ENCODE assay signal across 8 cellular contexts in the genomic region with DNA sequence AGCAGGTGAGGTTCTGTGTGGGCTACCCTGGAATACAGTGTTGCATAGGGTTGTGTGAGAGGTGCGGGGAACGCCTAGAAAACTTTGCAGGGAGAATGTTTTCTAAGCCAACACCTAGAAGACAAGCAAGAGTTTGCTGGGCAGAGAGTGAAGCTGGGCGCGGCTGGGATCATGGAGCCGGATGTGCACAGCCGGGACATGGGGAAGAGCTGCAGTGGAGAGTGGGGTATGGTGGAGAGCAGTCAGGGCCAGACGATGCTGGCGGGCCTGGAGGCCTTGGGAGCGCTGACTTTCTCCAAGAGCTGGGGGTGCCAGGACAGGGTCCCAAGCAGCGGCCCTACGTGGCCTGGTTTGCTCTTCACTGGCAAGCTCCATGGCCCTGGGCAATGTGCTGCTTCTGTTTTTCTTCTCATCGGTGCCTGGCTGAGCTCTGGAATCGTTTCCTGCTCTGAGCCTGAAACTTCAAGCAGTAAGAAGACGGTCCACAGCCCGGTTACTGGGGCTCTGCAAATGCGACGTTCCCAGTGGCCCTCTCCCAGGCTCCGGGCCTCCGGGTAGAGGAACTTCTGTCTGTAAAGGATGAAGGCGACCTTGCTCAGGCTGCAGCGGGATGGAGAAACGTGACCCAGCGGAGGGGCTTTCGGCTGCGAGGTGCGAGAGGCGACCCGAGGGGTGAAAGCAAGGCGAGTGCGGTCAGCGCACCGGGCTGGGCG. TPM values are rescaled to one million over a fixed set of nuclear protein-coding genes. Genes with fewer than 3 reads are reported as not detected.
DNase-seq lines count a peak whose midpoint lies in the region; ATAC-seq, FAIRE-seq and TF ChIP-seq lines count a peak whose summit lies in the region.

No MANE protein-coding gene starts in this region.

- H3K4me3 ChIP-seq in Jurkat, Clone E6-1 (ENCODE audit: low read length), result peak overlapping the region; percentile 69

- DNase-seq in DMS153 (lab: John Stamatoyannopoulos, UW), result peak; percentile 44
- no peak for DNase-seq in Jurkat, Clone E6-1 (ENCODE audit: low read depth, low spot score)
- DNase-seq in activated naive CD8-positive, alpha-beta T cell treated with anti-CD3 and anti-CD28 coated beads, Interleukin-2, amount 10 ng/mL, durations not matched to agents 7 days and 5 days, result no peak
- peak; percentile 74 for DNase-seq in left ventricle myocardium superior
- no peak for DNase-seq in progenitor cell of endocrine pancreas (ENCODE audit: low spot score, unreplicated experiment)
- DNase-seq in HTR-8/SVneo (ENCODE audit: insufficient read length, low spot score), result no peak
- no peak for DNase-seq in RPMI8226

- no peaks in the 10 kb centered on the region for H3K9me3 Mint-ChIP-seq in activated naive CD8-positive, alpha-beta T cell treated with anti-CD3 and anti-CD28 coated beads, Interleukin-2, amount 10 ng/mL, durations not matched to agents 7 days and 5 days
- no peaks in the 10 kb centered on the region for H3K9me3 Mint-ChIP-seq in progenitor cell of endocrine pancreas (ENCODE audit: low read depth)

- H3K4me3 Mint-ChIP-seq in activated naive CD8-positive, alpha-beta T cell treated with anti-CD3 and anti-CD28 coated beads, Interleukin-2, amount 10 ng/mL, durations not matched to agents 7 days and 5 days, result peak overlapping the region; percentile 79
- H3K4me3 Mint-ChIP-seq in progenitor cell of endocrine pancreas (ENCODE audit: low read depth), result peak overlapping the region; percentile 82

- intact Hi-C loops in left ventricle myocardium superior (cut with micrococcal nuclease), result loop anchor here (5.0 kb wide), 1 partner anchor 66 kb away; no protein-coding TSS in a partner anchor

- H3K4me1 Mint-ChIP-seq in activated naive CD8-positive, alpha-beta T cell treated with anti-CD3 and anti-CD28 coated beads, Interleukin-2, amount 10 ng/mL, durations not matched to agents 7 days and 5 days, result peaks cover 8% of the 10 kb centered on the region
- peaks cover 8% of the 10 kb centered on the region for H3K4me1 Mint-ChIP-seq in progenitor cell of endocrine pancreas (ENCODE audit: low read depth)

- no peak for FAIRE-seq in HTR-8/SVneo (lab: Jason Lieb, UNC)

- H3K36me3 Mint-ChIP-seq in activated naive CD8-positive, alpha-beta T cell treated with anti-CD3 and anti-CD28 coated beads, Interleukin-2, amount 10 ng/mL, durations not matched to agents 7 days and 5 days, result no peaks in the 10 kb centered on the region
- H3K36me3 Mint-ChIP-seq in progenitor cell of endocrine pancreas (ENCODE audit: insufficient read depth), result no peaks in the 10 kb centered on the region

- no peak for TF ChIP-seq CTCF in progenitor cell of endocrine pancreas (IDR thresholded peaks at IDR 0.05; ENCODE audit: unreplicated experiment)

- ATAC-seq in GM21360 (IDR thresholded peaks at IDR 0.05; ENCODE audit: unreplicated experiment), result peak; percentile 12
- no peak for ATAC-seq in activated naive CD8-positive, alpha-beta T cell treated with anti-CD3 and anti-CD28 coated beads, Interleukin-2, amount 10 ng/mL, durations not matched to agents 7 days and 5 days (ENCODE audit: low read depth)
- peak; percentile 38 for ATAC-seq in left ventricle myocardium superior

- H3K27ac Mint-ChIP-seq in activated naive CD8-positive, alpha-beta T cell treated with anti-CD3 and anti-CD28 coated beads, Interleukin-2, amount 10 ng/mL, durations not matched to agents 7 days and 5 days, result peak overlapping the region; percentile 76
- peak overlapping the region; percentile 85 for H3K27ac Mint-ChIP-seq in progenitor cell of endocrine pancreas

- POLR2A ChIA-PET in activated naive CD8-positive, alpha-beta T cell treated with anti-CD3 and anti-CD28 coated beads, Interleukin-2, amount 10 ng/mL, durations not matched to agents 7 days and 5 days (lab: Charles Lee), result interaction anchor here (0.7 to 2.0 kb wide), 8 partner anchors 66 to 208 kb away, joined by 3 to 10 read pairs (median 4); no protein-coding TSS in a partner anchor

- peaks cover 46% of the 10 kb centered on the region for H3K27me3 Mint-ChIP-seq in activated naive CD8-positive, alpha-beta T cell treated with anti-CD3 and anti-CD28 coated beads, Interleukin-2, amount 10 ng/mL, durations not matched to agents 7 days and 5 days
- peaks cover 69% of the 10 kb centered on the region for H3K27me3 Mint-ChIP-seq in progenitor cell of endocrine pancreas

RNA-seq across cellular contexts. Expression of gene CD34, which starts 51.9 kb away (rescaled TPM):
- not detected for polyA plus RNA-seq in Jurkat, Clone E6-1 (2012; ENCODE audit: insufficient read depth, insufficient read length)
- total RNA-seq in activated naive CD8-positive, alpha-beta T cell treated with anti-CD3 and anti-CD28 coated beads, Interleukin-2, amount 10 ng/mL, durations not matched to agents 7 days and 5 days, result not detected
- total RNA-seq in left ventricle myocardium superior (72.1 TPM), progenitor cell of endocrine pancreas (0.07 TPM in 1 of 2 replicates, not detected in the other)

Comparison
In these comparisons a context has a peak if more than half of its experiments do, and no peak if none do; other contexts are left out.
1. DNase-seq: peak in DMS153 (single experiment) and left ventricle myocardium superior (single experiment); none in Jurkat, Clone E6-1 (single experiment), activated naive CD8-positive, alpha-beta T cell treated with anti-CD3 and anti-CD28 coated beads, Interleukin-2, amount 10 ng/mL, durations not matched to agents 7 days and 5 days (single experiment), progenitor cell of endocrine pancreas (single experiment), HTR-8/SVneo (single experiment) and RPMI8226 (single experiment).
2. RNA of gene CD34, which starts 51.9 kb away (total RNA-seq): 72.1 TPM in left ventricle myocardium superior (single experiment); 0.07 TPM in progenitor cell of endocrine pancreas and not detected in activated naive CD8-positive, alpha-beta T cell treated with anti-CD3 and anti-CD28 coated beads, Interleukin-2, amount 10 ng/mL, durations not matched to agents 7 days and 5 days; every median in the first group is over 10 times any median in the second.